ENCODE assay signal across 17 cellular contexts in the genomic region with DNA sequence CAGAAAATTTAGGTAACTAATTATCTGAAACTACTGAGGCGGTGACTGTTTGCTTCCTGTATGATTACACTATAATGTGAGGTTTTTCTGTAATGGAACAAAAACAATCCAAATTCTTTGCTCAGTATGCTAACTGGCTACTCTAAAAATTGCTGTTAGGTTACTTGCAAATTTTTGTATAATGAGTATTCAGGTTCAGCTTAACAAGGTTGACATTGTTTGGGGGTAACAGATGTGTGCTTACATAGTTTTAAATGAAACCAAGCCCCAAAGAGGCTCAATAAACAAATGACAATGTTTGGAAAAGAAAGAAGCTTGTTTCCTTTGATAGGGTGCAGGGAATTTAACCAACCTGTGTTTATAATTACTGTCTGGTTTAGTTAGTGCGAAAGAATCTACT.
DNase-seq lines count a peak whose midpoint lies in the region; TF ChIP-seq lines count a peak whose summit lies in the region.
"Had no signal": no experiment of that assay in that cellular context is flagged by ENCODE, and none has a peak within 500 bp of the region (broad histone marks: within the 10 kb centered on the region; RNA-seq: fewer than 3 reads in every experiment).

No MANE protein-coding gene starts in this region.

- in situ Hi-C loops in astrocyte of the spinal cord (cut with HindIII; ENCODE audit: low sequenced_read_pairs) = no loop called here

- DNase-seq in AG20443 (ENCODE audit: low spot score) (peak; percentile 14), LHCN-M2 (ENCODE audit: low read depth) (peak; percentile 31), astrocyte of the spinal cord (ENCODE audit: low read depth, low spot score) (peak; percentile 74), left kidney (ENCODE audit: low read depth, low spot score) (peak; percentile 47), NCI-H146 treated with DMSO at 0.1 percent for 48 hours (lab: John Stamatoyannopoulos, UW; ENCODE audit: unreplicated experiment) (no peak), HCEC 1CT (no peak), NCI-H510A treated with DMSO at 0.1 percent for 48 hours (lab: John Stamatoyannopoulos, UW) (no peak)
- DNase-seq in activated CD4-positive, alpha-beta T cell treated with anti-CD3 and anti-CD28 coated beads for 1 hour = no peak
- DNase-seq: activated B cell treated with CpG ODN at 0.5 μM for 24 hours; amniotic stem cell; BE2C; GOT3; naive thymus-derived CD8-positive, alpha-beta T cell; NCI-H1436 treated with DMSO at 0.1 percent for 48 hours; NCI-H2227 treated with DMSO at 0.1 percent for 48 hours; Right ventricle myocardium superior; T-helper 2 cell had no signal

- H3K4me3 ChIP-seq in astrocyte of the spinal cord (ENCODE audit: low read depth, low read length) = no peak overlapping the region

- no peak for TF ChIP-seq CTCF in astrocyte of the spinal cord (IDR thresholded peaks at IDR 0.05; ENCODE audit: low read depth, low read length)

Comparison
In these comparisons a context has a peak if more than half of its experiments do, and no peak if none do; other contexts are left out.
1. DNase-seq: peak in AG20443 (single experiment), LHCN-M2 (single experiment), astrocyte of the spinal cord (single experiment) and left kidney (single experiment); none in NCI-H146 treated with DMSO at 0.1 percent for 48 hours (single experiment), HCEC 1CT (single experiment), activated CD4-positive, alpha-beta T cell treated with anti-CD3 and anti-CD28 coated beads for 1 hour (single experiment) and NCI-H510A treated with DMSO at 0.1 percent for 48 hours (single experiment).